In genomic region chr3:107650788-107651187, GRCh38 we compare ENCODE assay signal across 19 cellular contexts.
DNase-seq lines count a peak whose midpoint lies in the region; ATAC-seq and TF ChIP-seq lines count a peak whose summit lies in the region.
"Had no signal": no experiment of that assay in that cellular context is flagged by ENCODE, and none has a peak within 500 bp of the region (broad histone marks: within the 10 kb centered on the region; RNA-seq: fewer than 3 reads in every experiment).

No MANE protein-coding gene starts in this region.

- no peak overlapping the region for H3K27ac ChIP-seq in lower lobe of right lung
- H3K27ac ChIP-seq: GM23248, heart right ventricle, PC-9 had no signal

- H3K36me3 Mint-ChIP-seq in mesothelial cell of epicardium (peaks cover 24% of the 10 kb centered on the region), osteocyte (ENCODE audit: unreplicated experiment) (peaks cover 14% of the 10 kb centered on the region)
- H3K36me3 Mint-ChIP-seq: natural killer cell had no signal

- H3K4me1 Mint-ChIP-seq in mesothelial cell of epicardium (peaks cover 2% of the 10 kb centered on the region), osteocyte (ENCODE audit: unreplicated experiment) (peaks cover 5% of the 10 kb centered on the region)

- TF ChIP-seq CTCF in lower lobe of right lung (IDR thresholded peaks at IDR 0.05) = no peak
- TF ChIP-seq CTCF in mesothelial cell of epicardium (IDR thresholded peaks at IDR 0.05; ENCODE audit: unreplicated experiment) = no peak
- no peak for TF ChIP-seq CTCF in osteocyte (IDR thresholded peaks at IDR 0.05)

- H3K9me3 Mint-ChIP-seq in mesothelial cell of epicardium = peaks cover 11% of the 10 kb centered on the region
- H3K9me3 Mint-ChIP-seq in osteocyte (ENCODE audit: unreplicated experiment) = no peaks in the 10 kb centered on the region
- H3K9me3 Mint-ChIP-seq: central memory CD8-positive, alpha-beta T cell; natural killer cell had no signal

- no peak overlapping the region for H3K27ac Mint-ChIP-seq in mesothelial cell of epicardium
- no peak overlapping the region for H3K27ac Mint-ChIP-seq in osteocyte (ENCODE audit: unreplicated experiment)
- H3K27ac Mint-ChIP-seq: activated CD4-positive, alpha-beta T cell treated with anti-CD3 and anti-CD28 coated beads for 36 hours had no signal

- no peak overlapping the region for H3K4me3 Mint-ChIP-seq in mesothelial cell of epicardium
- no peak overlapping the region for H3K4me3 Mint-ChIP-seq in osteocyte (ENCODE audit: unreplicated experiment)
- H3K4me3 Mint-ChIP-seq: activated CD4-positive, alpha-beta T cell treated with anti-CD3 and anti-CD28 coated beads for 36 hours; central memory CD8-positive, alpha-beta T cell; natural killer cell had no signal

- intact Hi-C loops in lower lobe of right lung (cut with DNase I) = no loop called here

- H3K4me3 ChIP-seq in lower lobe of right lung = no peak overlapping the region
- H3K4me3 ChIP-seq: GM23248, heart right ventricle, PC-9 had no signal

- H3K36me3 ChIP-seq in lower lobe of right lung = peaks cover 5% of the 10 kb centered on the region

- DNase-seq in GF-D8 (lab: John Stamatoyannopoulos, UW) = peak; percentile 30
- peak; percentile 69 for DNase-seq in NOMO-1 treated with DMSO at 0.1 percent for 48 hours (lab: John Stamatoyannopoulos, UW; ENCODE audit: unreplicated experiment)
- no peak for DNase-seq in lower lobe of right lung
- no peak for DNase-seq in mesothelial cell of epicardium (ENCODE audit: low spot score in 2 of 2, unreplicated experiment in 2 of 2)
- DNase-seq in osteocyte (ENCODE audit: extremely low spot score, unreplicated experiment) = no peak
- DNase-seq: activated CD4-positive, alpha-beta T cell treated with anti-CD3 and anti-CD28 coated beads for 36 hours; effector CD8-positive, alpha-beta T cell; GM23248; heart right ventricle; natural killer cell; NCI-H1105; NCI-H524 treated with DMSO at 0.1 percent for 48 hours; PC-9; posterior cingulate gyrus; stimulated activated CD4-positive, alpha-beta T cell treated with anti-CD3 and anti-CD28 coated beads, Interleukin-2, amount 100 ng/mL, for 24 hours had no signal

- H3K4me1 ChIP-seq in lower lobe of right lung = peaks cover 11% of the 10 kb centered on the region

- no peaks in the 10 kb centered on the region for H3K27me3 ChIP-seq in lower lobe of right lung (ENCODE audit: low read depth)
- H3K27me3 ChIP-seq: heart right ventricle had no signal

- no peaks in the 10 kb centered on the region for H3K27me3 Mint-ChIP-seq in mesothelial cell of epicardium (ENCODE audit: low read depth)
- H3K27me3 Mint-ChIP-seq in osteocyte (ENCODE audit: unreplicated experiment) = no peaks in the 10 kb centered on the region
- H3K27me3 Mint-ChIP-seq: activated CD4-positive, alpha-beta T cell treated with anti-CD3 and anti-CD28 coated beads for 36 hours; central memory CD8-positive, alpha-beta T cell had no signal

- peak; percentile 44 for ATAC-seq in GM21576 (IDR thresholded peaks at IDR 0.05; ENCODE audit: unreplicated experiment)
- peak; percentile 71 to 72 for ATAC-seq in lower lobe of right lung
- no peak for ATAC-seq in HG03378 (IDR thresholded peaks at IDR 0.05; ENCODE audit: unreplicated experiment)
- ATAC-seq in HG03342 (IDR thresholded peaks at IDR 0.05; ENCODE audit: unreplicated experiment) = no peak
- ATAC-seq: activated CD4-positive, alpha-beta T cell treated with anti-CD3 and anti-CD28 coated beads for 36 hours; natural killer cell had no signal

- H3K9me3 ChIP-seq in lower lobe of right lung = no peaks in the 10 kb centered on the region
- H3K9me3 ChIP-seq: heart right ventricle had no signal

Comparison
In these comparisons a context has a peak if more than half of its experiments do, and no peak if none do; other contexts are left out.
1. DNase-seq: peak in GF-D8 (single experiment) and NOMO-1 treated with DMSO at 0.1 percent for 48 hours (single experiment); none in lower lobe of right lung (single experiment), mesothelial cell of epicardium (0 of 2) and osteocyte (single experiment).
2. ATAC-seq: peak in GM21576 (single experiment) and lower lobe of right lung (2 of 2); none in HG03378 (single experiment) and HG03342 (single experiment).